8 cellular contexts compared by ENCODE assay signal in the genomic region with DNA sequence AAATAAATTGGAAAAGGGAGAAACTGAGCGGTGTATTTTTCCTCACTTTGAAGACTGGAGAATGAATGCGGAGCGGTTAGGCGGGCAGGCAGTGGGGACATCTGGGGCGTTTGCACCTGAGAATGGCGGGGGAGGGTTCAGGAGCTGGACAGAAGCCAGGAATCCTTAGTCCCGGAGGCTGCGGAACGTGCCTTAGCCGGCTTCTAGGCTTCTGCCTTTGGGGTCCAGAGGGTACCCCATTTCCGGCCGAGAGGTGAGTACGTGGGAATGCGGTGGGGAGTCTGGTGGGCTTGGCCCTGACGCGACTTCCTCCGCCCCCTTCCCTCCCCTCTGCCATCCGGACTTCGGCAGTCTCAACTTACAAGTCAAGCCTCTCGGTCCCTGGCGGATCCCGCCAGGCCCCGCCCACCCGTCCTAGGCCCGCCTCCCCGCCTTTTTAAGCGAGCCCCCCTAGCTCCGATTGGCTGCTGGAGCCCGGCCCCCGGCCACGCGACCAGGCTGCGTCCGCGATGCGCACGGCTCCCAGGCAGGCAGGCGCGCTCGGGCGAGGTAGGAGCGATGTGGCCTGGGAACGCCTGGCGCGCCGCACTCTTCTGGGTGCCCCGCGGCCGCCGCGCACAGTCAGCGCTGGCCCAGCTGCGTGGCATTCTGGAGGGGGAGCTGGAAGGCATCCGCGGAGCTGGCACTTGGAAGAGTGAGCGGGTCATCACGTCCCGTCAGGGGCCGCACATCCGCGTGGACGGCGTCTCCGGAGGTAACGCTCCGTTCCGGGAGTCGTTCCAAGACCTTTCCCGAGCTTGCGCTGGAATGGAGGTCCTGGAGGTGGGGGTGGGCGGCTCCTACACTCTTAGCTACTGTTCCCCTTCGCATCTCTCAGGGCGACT. TPM values are rescaled to one million over a fixed set of nuclear protein-coding genes. Genes with fewer than 3 reads are reported as not detected.
DNase-seq lines count a peak whose midpoint lies in the region; ATAC-seq and TF ChIP-seq lines count a peak whose summit lies in the region.

GCAT (plus strand) TSS at position 525 of the 884 bp plus-strand sequence; CDS start at position 559, 34 bp downstream.

- H3K4me3 ChIP-seq in AG09309 (ENCODE audit: control insufficient read depth, low read depth, low read length) (peak within 1 kb of the TSS; percentile 76), colonic mucosa (peak within 1 kb of the TSS; percentile 60)

- peak; percentile 80 for ATAC-seq in GM19043 (IDR thresholded peaks at IDR 0.05; ENCODE audit: low read depth, unreplicated experiment)
- peak; percentile 90 for ATAC-seq in HG03354 (IDR thresholded peaks at IDR 0.05; ENCODE audit: poor library complexity, severe bottlenecking, unreplicated experiment)

- intact Hi-C loops in colonic mucosa (cut with DNase I) = no loop called here

- H3K9ac ChIP-seq in colonic mucosa (ENCODE audit: low read depth in 2 of 2, low read length in 2 of 2) = peak within 1 kb of the TSS; percentile 80 to 96

- H3K27ac ChIP-seq in colonic mucosa (peak within 1 kb of the TSS; percentile 68), layer of hippocampus (ENCODE audit: low read depth, low read length) (peak within 1 kb of the TSS; percentile 48)

- peaks cover 4% of the 10 kb centered on the region for H3K4me1 ChIP-seq in colonic mucosa

- no peaks in the 10 kb centered on the region for H3K36me3 ChIP-seq in colonic mucosa

- H3K9me3 ChIP-seq in colonic mucosa = no peaks in the 10 kb centered on the region

- DNase-seq in AG09309 (ENCODE audit: low read depth) (peak; percentile 74), NCI-H526 (lab: John Stamatoyannopoulos, UW) (peak; percentile 71 to 95), colonic mucosa (peak; percentile 98)
- DNase-seq in activated CD4-positive, alpha-beta T cell treated with anti-CD3 and anti-CD28 coated beads for 48 hours = peak; percentile 95
- peak; percentile 59 to 82 for DNase-seq in stimulated activated CD4-positive, alpha-beta T cell treated with anti-CD3 and anti-CD28 coated beads, Interleukin-1b, Interleukin-23, amount 100 ng/mL, for 1 hour (ENCODE audit: low read depth in 2 of 2)

- H3K27me3 ChIP-seq in colonic mucosa (no peaks in the 10 kb centered on the region), layer of hippocampus (ENCODE audit: control insufficient read depth, insufficient read depth, low read length) (no peaks in the 10 kb centered on the region)

- TF ChIP-seq CTCF in AG09309 (IDR thresholded peaks at IDR 0.05; ENCODE audit: control insufficient read depth, insufficient read depth, low read depth, low read length, missing control alignments) = no peak
- TF ChIP-seq CTCF in colonic mucosa (IDR thresholded peaks at IDR 0.05) = no peak

RNA-seq across cellular contexts. Expression of gene GCAT, which starts in this region (rescaled TPM):
- total RNA-seq in colonic mucosa = 10 to 100 TPM; 13.0 to 23.5 TPM

Comparison
In these comparisons a context has a peak if more than half of its experiments do, and no peak if none do; other contexts are left out.
1. Peak in every context shown above with its lines: DNase-seq, ATAC-seq, H3K4me3 ChIP-seq and H3K27ac ChIP-seq.